Comparison of ENCODE assay signal across 7 cellular contexts in the genomic region with DNA sequence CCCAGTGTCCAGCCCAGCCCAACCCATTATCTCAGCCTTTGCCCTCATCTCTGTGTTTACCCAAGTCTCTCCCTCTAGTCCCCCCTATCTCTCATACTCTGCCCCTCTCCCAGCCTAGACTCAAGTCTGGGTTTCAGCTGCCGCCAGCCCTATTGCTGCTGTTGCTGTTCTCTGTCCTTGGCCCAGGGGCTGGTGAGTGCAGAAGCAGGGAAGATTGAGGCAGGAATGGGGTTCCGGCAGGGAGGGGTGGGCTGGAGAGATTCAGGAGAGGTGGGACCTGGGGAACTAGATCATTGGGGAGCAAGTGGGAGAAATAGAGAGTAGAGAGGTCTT. TPM values are rescaled to one million over a fixed set of nuclear protein-coding genes. Genes with fewer than 3 reads are reported as not detected.
DNase-seq lines count a peak whose midpoint lies in the region; ATAC-seq and TF ChIP-seq lines count a peak whose summit lies in the region.

No MANE protein-coding gene starts in this region.

- ATAC-seq in stimulated activated effector memory CD8-positive, alpha-beta T cell treated with anti-CD3 and anti-CD28 coated beads, Interleukin-12 subunit alpha, Interleukin-12 subunit beta, amount 100 ng/mL, for 72 hours, result no peak
- ATAC-seq in GM18861 (IDR thresholded peaks at IDR 0.05; ENCODE audit: unreplicated experiment), result no peak

- peak overlapping the region; percentile 89 for H3K4me3 Mint-ChIP-seq in HFFc6
- H3K4me3 Mint-ChIP-seq in activated CD4-positive, alpha-beta memory T cell treated with anti-CD3 and anti-CD28 coated beads for 36 hours, result peak overlapping the region; percentile 78
- H3K4me3 Mint-ChIP-seq in stimulated activated effector memory CD8-positive, alpha-beta T cell treated with anti-CD3 and anti-CD28 coated beads, Interleukin-12 subunit alpha, Interleukin-12 subunit beta, amount 100 ng/mL, for 72 hours, result peak overlapping the region; percentile 97

- no peak for DNase-seq in HFFc6
- no peak for DNase-seq in activated CD4-positive, alpha-beta memory T cell treated with anti-CD3 and anti-CD28 coated beads for 36 hours
- no peak for DNase-seq in iPS DF 6.9 (ENCODE audit: low read depth, low spot score)
- DNase-seq in stimulated activated effector memory CD8-positive, alpha-beta T cell treated with anti-CD3 and anti-CD28 coated beads, Interleukin-12 subunit alpha, Interleukin-12 subunit beta, amount 100 ng/mL, for 72 hours (ENCODE audit: low spot score in 2 of 2), result no peak
- no peak for DNase-seq in NK-92 treated with Interleukin-12 subunit alpha and Interleukin-12 subunit beta, amount 100 ng/mL, for 24 hours (lab: John Stamatoyannopoulos, UW)
- DNase-seq in HT-29 (ENCODE audit: low spot score), result no peak

- H3K27me3 ChIP-seq in iPS DF 6.9 (ENCODE audit: control insufficient read depth, insufficient read depth, low read length), result no peaks in the 10 kb centered on the region

- no peaks in the 10 kb centered on the region; the same call in 1 of the 2 replicates for H3K4me1 ChIP-seq in iPS DF 6.9 (ENCODE audit: control insufficient read depth, insufficient read depth, low read length)

- intact Hi-C loops in activated CD4-positive, alpha-beta memory T cell treated with anti-CD3 and anti-CD28 coated beads for 36 hours (cut with micrococcal nuclease), result loop anchor here (1.0 to 2.0 kb wide), 3 partner anchors 15 to 225 kb away; partner anchors contain the start of genes CREB3 and TLN1

- H3K4me1 Mint-ChIP-seq in HFFc6 (ENCODE audit: low read depth), result peaks cover 67% of the 10 kb centered on the region
- peaks cover 23% of the 10 kb centered on the region for H3K4me1 Mint-ChIP-seq in activated CD4-positive, alpha-beta memory T cell treated with anti-CD3 and anti-CD28 coated beads for 36 hours (ENCODE audit: low read depth)
- H3K4me1 Mint-ChIP-seq in stimulated activated effector memory CD8-positive, alpha-beta T cell treated with anti-CD3 and anti-CD28 coated beads, Interleukin-12 subunit alpha, Interleukin-12 subunit beta, amount 100 ng/mL, for 72 hours, result peaks cover 46% of the 10 kb centered on the region

- CTCF ChIA-PET in activated CD4-positive, alpha-beta memory T cell treated with anti-CD3 and anti-CD28 coated beads for 36 hours (lab: Charles Lee), result interaction anchor here (2.6 kb wide), 1 partner anchor 52 kb away, joined by 11 read pairs; no protein-coding TSS in a partner anchor

- POLR2A ChIA-PET in activated CD4-positive, alpha-beta memory T cell treated with anti-CD3 and anti-CD28 coated beads for 36 hours (lab: Charles Lee), result no interaction called here

- no peaks in the 10 kb centered on the region for H3K9me3 ChIP-seq in iPS DF 6.9 (ENCODE audit: control insufficient read depth, insufficient read depth, low read length)

- H3K9me3 Mint-ChIP-seq in HFFc6, result no peaks in the 10 kb centered on the region
- no peaks in the 10 kb centered on the region for H3K9me3 Mint-ChIP-seq in activated CD4-positive, alpha-beta memory T cell treated with anti-CD3 and anti-CD28 coated beads for 36 hours
- H3K9me3 Mint-ChIP-seq in stimulated activated effector memory CD8-positive, alpha-beta T cell treated with anti-CD3 and anti-CD28 coated beads, Interleukin-12 subunit alpha, Interleukin-12 subunit beta, amount 100 ng/mL, for 72 hours, result no peaks in the 10 kb centered on the region

- H3K4me3 ChIP-seq in iPS DF 6.9 (ENCODE audit: low read length), result peak overlapping the region; percentile 90; the same call in 1 of the 2 replicates

- no CpG with 5 or more reads among the region's 2 CpGs for WGBS in iPS DF 6.9 (ENCODE audit: insufficient coverage, insufficient read length)

- no peaks in the 10 kb centered on the region for H3K36me3 ChIP-seq in iPS DF 6.9 (ENCODE audit: control insufficient read depth, insufficient read depth, low read length)

- no peak for TF ChIP-seq CTCF in HFFc6 (IDR thresholded peaks at IDR 0.05)

- no peak overlapping the region for H3K27ac ChIP-seq in iPS DF 6.9 (ENCODE audit: low read length)

- peak overlapping the region; percentile 81 for H3K27ac Mint-ChIP-seq in HFFc6
- peak overlapping the region; percentile 21 for H3K27ac Mint-ChIP-seq in activated CD4-positive, alpha-beta memory T cell treated with anti-CD3 and anti-CD28 coated beads for 36 hours
- H3K27ac Mint-ChIP-seq in stimulated activated effector memory CD8-positive, alpha-beta T cell treated with anti-CD3 and anti-CD28 coated beads, Interleukin-12 subunit alpha, Interleukin-12 subunit beta, amount 100 ng/mL, for 72 hours, result peak overlapping the region; percentile 97

- H3K27me3 Mint-ChIP-seq in HFFc6 (ENCODE audit: insufficient read depth), result no peaks in the 10 kb centered on the region; the same call in 1 of the 2 replicates
- no peaks in the 10 kb centered on the region for H3K27me3 Mint-ChIP-seq in activated CD4-positive, alpha-beta memory T cell treated with anti-CD3 and anti-CD28 coated beads for 36 hours

- H3K36me3 Mint-ChIP-seq in HFFc6 (ENCODE audit: low read depth), result no peaks in the 10 kb centered on the region
- no peaks in the 10 kb centered on the region for H3K36me3 Mint-ChIP-seq in activated CD4-positive, alpha-beta memory T cell treated with anti-CD3 and anti-CD28 coated beads for 36 hours
- H3K36me3 Mint-ChIP-seq in stimulated activated effector memory CD8-positive, alpha-beta T cell treated with anti-CD3 and anti-CD28 coated beads, Interleukin-12 subunit alpha, Interleukin-12 subunit beta, amount 100 ng/mL, for 72 hours, result no peaks in the 10 kb centered on the region

RNA-seq across cellular contexts. Expression of gene TMEM8B, which starts 0.7 kb away (rescaled TPM):
- 10 to 100 TPM in 5 of 6 experiments, 1 to 10 TPM in 1; 8.7 to 15.2 (median 12.0) TPM for total RNA-seq in HFFc6 (2021; fragmentation: NEBNext Ultra II Directional; extraction: Animal tissue kit (Norgen Biotek cat#: 25700))
- total RNA-seq in activated CD4-positive, alpha-beta memory T cell treated with anti-CD3 and anti-CD28 coated beads for 36 hours, result 1 to 10 TPM; 5.9 to 6.0 TPM
- 3.1 and 4.5 TPM in 2 replicates for total RNA-seq in HT-29 (2014; rRNA removed; shearing (Covaris generic))

RNA-seq across cellular contexts. Expression of gene FAM221B, which starts 1.2 kb away (rescaled TPM):
- not detected for total RNA-seq in HFFc6 (2021; fragmentation: NEBNext Ultra II Directional; extraction: Animal tissue kit (Norgen Biotek cat#: 25700))
- total RNA-seq in activated CD4-positive, alpha-beta memory T cell treated with anti-CD3 and anti-CD28 coated beads for 36 hours, result not detected
- total RNA-seq in HT-29 (2014; rRNA removed; shearing (Covaris generic)), result 0.10 and 0.16 TPM in 2 replicates

RNA-seq across cellular contexts. Expression of gene HINT2, which starts 14.9 kb away (rescaled TPM):
- total RNA-seq in HFFc6 (2021; fragmentation: NEBNext Ultra II Directional; extraction: Animal tissue kit (Norgen Biotek cat#: 25700)), result 10 to 100 TPM; 23.3 to 35.3 (median 34.6) TPM
- 10 to 100 TPM; 67.8 to 72.6 TPM for total RNA-seq in activated CD4-positive, alpha-beta memory T cell treated with anti-CD3 and anti-CD28 coated beads for 36 hours
- total RNA-seq in HT-29 (2014; rRNA removed; shearing (Covaris generic)), result 91.2 and 98.7 TPM in 2 replicates

RNA-seq across cellular contexts. Expression of gene SPAG8, which starts 17.7 kb away (rescaled TPM):
- total RNA-seq in HFFc6 (2021; fragmentation: NEBNext Ultra II Directional; extraction: Animal tissue kit (Norgen Biotek cat#: 25700)), result 1 to 10 TPM in 4 of 6 experiments, under 1 TPM in 2; 0.80 to 1.7 (median 1.2) TPM
- total RNA-seq in activated CD4-positive, alpha-beta memory T cell treated with anti-CD3 and anti-CD28 coated beads for 36 hours, result 1 to 10 TPM; 1.1 to 1.4 TPM
- total RNA-seq in HT-29 (2014; rRNA removed; shearing (Covaris generic)), result 0.78 and 1.9 TPM in 2 replicates

RNA-seq across cellular contexts. Expression of gene NPR2, which starts 38.3 kb away (rescaled TPM):
- total RNA-seq in HFFc6 (2021; fragmentation: NEBNext Ultra II Directional; extraction: Animal tissue kit (Norgen Biotek cat#: 25700)), result 10 to 100 TPM; 38.3 to 48.5 (median 41.7) TPM
- 1 to 10 TPM; 8.9 to 9.6 TPM for total RNA-seq in activated CD4-positive, alpha-beta memory T cell treated with anti-CD3 and anti-CD28 coated beads for 36 hours
- total RNA-seq in HT-29 (2014; rRNA removed; shearing (Covaris generic)), result 6.3 and 8.3 TPM in 2 replicates

Comparison
In these comparisons a context has a peak if more than half of its experiments do, and no peak if none do; other contexts are left out.
1. H3K27ac Mint-ChIP-seq: peak in every context shown above with its lines; median percentile 97 in stimulated activated effector memory CD8-positive, alpha-beta T cell treated with anti-CD3 and anti-CD28 coated beads, Interleukin-12 subunit alpha, Interleukin-12 subunit beta, amount 100 ng/mL, for 72 hours; 81 in HFFc6; 21 in activated CD4-positive, alpha-beta memory T cell treated with anti-CD3 and anti-CD28 coated beads for 36 hours.